8 cellular contexts compared by ENCODE assay signal in genomic region chr6:26533532-26533931, GRCh38. TPM values are rescaled to one million over a fixed set of nuclear protein-coding genes. Genes with fewer than 3 reads are reported as not detected.
DNase-seq lines count a peak whose midpoint lies in the region; ATAC-seq and TF ChIP-seq lines count a peak whose summit lies in the region.

No MANE protein-coding gene starts in this region.

- no CpG with 5 or more reads among the region's 1 CpG for WGBS in HUES64

- peak overlapping the region; percentile 93 for H3K4me3 ChIP-seq in HUES64 (ENCODE audit: low read length)
- H3K4me3 ChIP-seq in muscle layer of duodenum (ENCODE audit: low read depth in 1 of 2, low read length in 2 of 2) = peak overlapping the region; percentile 72 to 76

- H3K9me3 ChIP-seq in HUES64 (ENCODE audit: insufficient read depth, low read depth, low read length) (no peaks in the 10 kb centered on the region), muscle layer of duodenum (ENCODE audit: control insufficient read depth in 1 of 2, low read length in 2 of 2) (no peaks in the 10 kb centered on the region)

- TF ChIP-seq CTCF in 22Rv1 (IDR thresholded peaks at IDR 0.05) = no peak

- peaks cover 27% of the 10 kb centered on the region for H3K4me1 ChIP-seq in HUES64 (ENCODE audit: insufficient read depth, low read length)
- H3K4me1 ChIP-seq in muscle layer of duodenum (ENCODE audit: control insufficient read depth in 1 of 2, insufficient read depth in 2 of 2, low read length in 2 of 2) = peaks cover 0 to 17% of the 10 kb centered on the region in 2 donors

- DNase-seq in caudate nucleus (lab: John Stamatoyannopoulos, UW) = no peak
- no peak for DNase-seq in SK-N-DZ (ENCODE audit: low spot score)
- no peak for DNase-seq in NCI-H526 treated with DMSO at 0.1 percent for 48 hours (lab: John Stamatoyannopoulos, UW)
- no peak for DNase-seq in NCI-H510A (lab: John Stamatoyannopoulos, UW)

- no peak for ATAC-seq in HG03097 (IDR thresholded peaks at IDR 0.05; ENCODE audit: low FRiP score, unreplicated experiment)

- H3K9ac ChIP-seq in HUES64 (ENCODE audit: low read depth, low read length) = peak overlapping the region; percentile 89; the same call in 1 of the 2 replicates

- H3K27ac ChIP-seq in 22Rv1 = peak overlapping the region; percentile 79
- H3K27ac ChIP-seq in HUES64 (ENCODE audit: low read depth, low read length) = no peak overlapping the region
- H3K27ac ChIP-seq in caudate nucleus (ENCODE audit: low read depth, low read length) = peak overlapping the region; percentile 82
- H3K27ac ChIP-seq in muscle layer of duodenum (ENCODE audit: low read length) = peak overlapping the region; percentile 55

- no peaks in the 10 kb centered on the region for H3K27me3 ChIP-seq in HUES64 (ENCODE audit: insufficient read depth, low read length)
- no peaks in the 10 kb centered on the region for H3K27me3 ChIP-seq in muscle layer of duodenum (ENCODE audit: low read depth, low read length)

- H3K36me3 ChIP-seq in HUES64 (ENCODE audit: insufficient read depth, low read length) = no peaks in the 10 kb centered on the region
- H3K36me3 ChIP-seq in muscle layer of duodenum (ENCODE audit: control insufficient read depth in 1 of 2, insufficient read depth in 2 of 2, low read length in 2 of 2) = no peaks in the 10 kb centered on the region

RNA-seq across cellular contexts. Expression of gene HMGN4, which starts 4.6 kb away (rescaled TPM):
- polyA plus RNA-seq in HUES64 (2013, experiment 1 of 2) = 38.3 TPM
- 55.0 TPM for polyA plus RNA-seq in HUES64 (2013, experiment 2 of 2)
- 128 and 134 TPM in 2 replicates for polyA plus RNA-seq in SK-N-DZ (2014; cell fraction: cytosol; rRNA removed)
- 60.1 and 87.1 TPM in 2 replicates for polyA plus RNA-seq in SK-N-DZ (2014; cell fraction: nucleus; rRNA removed)

RNA-seq across cellular contexts. Expression of gene BTN1A1, which starts 33.4 kb away (rescaled TPM):
- polyA plus RNA-seq in HUES64 (2013, experiment 1 of 2) = 0.15 TPM
- 0.25 TPM for polyA plus RNA-seq in HUES64 (2013, experiment 2 of 2)
- polyA plus RNA-seq in SK-N-DZ (2014; cell fraction: cytosol; rRNA removed) = 0.03 and 0.16 TPM in 2 replicates
- 0.17 TPM in 1 of 2 replicates, not detected in the other for polyA plus RNA-seq in SK-N-DZ (2014; cell fraction: nucleus; rRNA removed)
